In the genomic region with DNA sequence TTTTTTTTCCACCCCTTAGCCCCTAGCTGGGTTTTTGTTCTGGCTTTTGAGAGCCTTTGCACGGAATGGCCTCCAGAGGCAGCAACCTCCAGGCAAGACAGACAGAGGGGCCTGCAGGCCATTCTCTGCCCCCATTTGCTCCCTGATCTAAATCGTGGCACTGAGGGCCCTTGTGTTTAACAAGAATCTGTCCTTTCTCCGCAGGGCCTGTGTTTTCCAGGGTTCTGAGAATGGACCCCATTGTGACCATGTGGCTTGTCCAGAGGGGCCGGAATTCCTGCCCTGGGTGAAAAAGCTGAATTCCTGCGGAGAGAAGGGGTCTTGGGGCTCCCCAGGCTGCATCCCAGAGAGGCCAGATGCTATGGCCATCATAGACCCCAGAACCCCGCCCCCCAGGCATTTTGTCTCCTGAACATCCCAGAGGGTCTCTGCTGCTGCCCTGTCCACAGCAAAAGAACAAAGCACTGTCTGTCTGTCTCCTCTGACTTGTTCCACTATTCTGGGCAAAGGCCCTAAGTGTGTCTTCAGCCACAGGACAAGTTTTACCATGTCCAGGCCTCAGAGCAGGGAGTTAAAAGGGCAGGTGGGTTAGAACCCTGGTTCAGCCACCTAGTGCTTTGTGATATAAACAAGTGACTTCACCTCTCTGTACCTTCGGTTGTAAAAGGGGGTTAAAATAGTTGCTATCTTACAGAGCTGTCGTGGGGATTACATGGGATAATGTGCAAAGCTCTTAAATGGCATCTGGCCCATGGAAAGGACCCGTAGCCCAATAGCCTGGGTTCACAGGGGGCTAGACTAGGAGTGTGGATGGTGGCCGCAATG, we compare ENCODE assay signal across 16 cellular contexts.
DNase-seq lines count a peak whose midpoint lies in the region; ATAC-seq and TF ChIP-seq lines count a peak whose summit lies in the region.
"Had no signal": no experiment of that assay in that cellular context is flagged by ENCODE, and none has a peak within 500 bp of the region (broad histone marks: within the 10 kb centered on the region; RNA-seq: fewer than 3 reads in every experiment).

No MANE protein-coding gene starts in this region.

- H3K27ac Mint-ChIP-seq in HFFc6 = no peak overlapping the region
- no peak overlapping the region for H3K27ac Mint-ChIP-seq in effector memory CD8-positive, alpha-beta T cell
- H3K27ac Mint-ChIP-seq: natural killer cell; stimulated activated naive CD8-positive, alpha-beta T cell treated with anti-CD3 and anti-CD28 coated beads, Interleukin-15, Interleukin-2, amounts not matched to agents 100 ng/mL and 50 ng/mL, for 24 hours had no signal

- ATAC-seq in GM18502 (IDR thresholded peaks at IDR 0.05; ENCODE audit: poor library complexity, unreplicated experiment) = no peak
- ATAC-seq in HG03442 (IDR thresholded peaks at IDR 0.05; ENCODE audit: unreplicated experiment) = no peak
- ATAC-seq in effector memory CD8-positive, alpha-beta T cell (replicated peaks) = no peak
- ATAC-seq: left lobe of liver, natural killer cell had no signal

- TF ChIP-seq POLR2A in sigmoid colon (IDR thresholded peaks at IDR 0.05) = no peak

- H3K4me3 ChIP-seq in astrocyte of the cerebellum (ENCODE audit: low read depth, low read length) (no peak overlapping the region), sigmoid colon (no peak overlapping the region)

- no peaks in the 10 kb centered on the region for H3K9me3 ChIP-seq in sigmoid colon

- no peaks in the 10 kb centered on the region for H3K9me3 Mint-ChIP-seq in HFFc6
- no peaks in the 10 kb centered on the region for H3K9me3 Mint-ChIP-seq in effector memory CD8-positive, alpha-beta T cell
- H3K9me3 Mint-ChIP-seq: natural killer cell; stimulated activated naive CD8-positive, alpha-beta T cell treated with anti-CD3 and anti-CD28 coated beads, Interleukin-15, Interleukin-2, amounts not matched to agents 100 ng/mL and 50 ng/mL, for 24 hours had no signal

- in situ Hi-C loops in astrocyte of the cerebellum (cut with HindIII; ENCODE audit: low sequenced_read_pairs) = no loop called here

- no peak for TF ChIP-seq EP300 in sigmoid colon (IDR thresholded peaks at IDR 0.05)

- H3K4me3 Mint-ChIP-seq in HFFc6 = no peak overlapping the region
- no peak overlapping the region for H3K4me3 Mint-ChIP-seq in effector memory CD8-positive, alpha-beta T cell
- H3K4me3 Mint-ChIP-seq: natural killer cell; stimulated activated naive CD8-positive, alpha-beta T cell treated with anti-CD3 and anti-CD28 coated beads, Interleukin-15, Interleukin-2, amounts not matched to agents 100 ng/mL and 50 ng/mL, for 24 hours had no signal

- 80 to 84% methylated on average over 10 of the region's 10 CpGs for WGBS in sigmoid colon, 2 donors

- H3K4me1 Mint-ChIP-seq in HFFc6 (ENCODE audit: low read depth) = peaks cover 28% of the 10 kb centered on the region
- peaks cover 5 to 9% of the 10 kb centered on the region in 2 donors for H3K4me1 Mint-ChIP-seq in effector memory CD8-positive, alpha-beta T cell (ENCODE audit: low read depth in 2 of 2)

- no peaks in the 10 kb centered on the region for H3K27me3 ChIP-seq in sigmoid colon

- H3K4me1 ChIP-seq in sigmoid colon = peaks cover 0 to 15% (median 13%) of the 10 kb centered on the region in 4 donors

- intact Hi-C loops in head of caudate nucleus (cut with DNase I) (no loop called here), sigmoid colon (cut with DNase I) (no loop called here)

- peak; percentile 23; the same call in 1 of the 2 replicates for TF ChIP-seq CTCF in HFFc6 (IDR thresholded peaks at IDR 0.05)
- TF ChIP-seq CTCF in astrocyte of the cerebellum (IDR thresholded peaks at IDR 0.05; ENCODE audit: low read depth, low read length, missing control alignments) = peak; percentile 29
- peak in 1 of 4 experiments; percentile 9 for TF ChIP-seq CTCF in sigmoid colon (IDR thresholded peaks at IDR 0.05)

- DNase-seq in HFFc6 (no peak), astrocyte of the cerebellum (ENCODE audit: low read depth) (no peak), head of caudate nucleus (peak in 37 of 42 donors; percentile 38 to 87 (median 67)), sigmoid colon (no peak), ecto neural progenitor cell (ENCODE audit: low spot score) (no peak)
- no peak for DNase-seq in effector memory CD8-positive, alpha-beta T cell
- DNase-seq: activated CD4-positive, alpha-beta T cell treated with anti-CD3 and anti-CD28 coated beads, Interleukin-2, amount 50 U/mL, for 48 hours; aorta; natural killer cell; NCI-H2029 treated with DMSO at 0.1 percent for 48 hours; NCI-H774; SHP77 had no signal

- peak overlapping the region in 3 of 4 donors; percentile 39 to 59 (median 56) for H3K27ac ChIP-seq in sigmoid colon

- H3K27me3 Mint-ChIP-seq in HFFc6 (ENCODE audit: insufficient read depth) = peaks cover 1% of the 10 kb centered on the region
- H3K27me3 Mint-ChIP-seq in effector memory CD8-positive, alpha-beta T cell = no peaks in the 10 kb centered on the region
- H3K27me3 Mint-ChIP-seq: stimulated activated naive CD8-positive, alpha-beta T cell treated with anti-CD3 and anti-CD28 coated beads, Interleukin-15, Interleukin-2, amounts not matched to agents 100 ng/mL and 50 ng/mL, for 24 hours had no signal

- H3K36me3 ChIP-seq in sigmoid colon = no peaks in the 10 kb centered on the region

- no peaks in the 10 kb centered on the region for H3K36me3 Mint-ChIP-seq in HFFc6 (ENCODE audit: low read depth)
- H3K36me3 Mint-ChIP-seq in effector memory CD8-positive, alpha-beta T cell (ENCODE audit: insufficient read depth) = peaks cover 3% of the 10 kb centered on the region
- H3K36me3 Mint-ChIP-seq: natural killer cell had no signal

Comparison
In these comparisons a context has a peak if more than half of its experiments do, and no peak if none do; other contexts are left out.
1. DNase-seq: peak in head of caudate nucleus (37 of 42); none in HFFc6 (single experiment), astrocyte of the cerebellum (single experiment), sigmoid colon (single experiment), ecto neural progenitor cell (single experiment) and effector memory CD8-positive, alpha-beta T cell (0 of 3).